8 cellular contexts compared by ENCODE assay signal in the genomic region with DNA sequence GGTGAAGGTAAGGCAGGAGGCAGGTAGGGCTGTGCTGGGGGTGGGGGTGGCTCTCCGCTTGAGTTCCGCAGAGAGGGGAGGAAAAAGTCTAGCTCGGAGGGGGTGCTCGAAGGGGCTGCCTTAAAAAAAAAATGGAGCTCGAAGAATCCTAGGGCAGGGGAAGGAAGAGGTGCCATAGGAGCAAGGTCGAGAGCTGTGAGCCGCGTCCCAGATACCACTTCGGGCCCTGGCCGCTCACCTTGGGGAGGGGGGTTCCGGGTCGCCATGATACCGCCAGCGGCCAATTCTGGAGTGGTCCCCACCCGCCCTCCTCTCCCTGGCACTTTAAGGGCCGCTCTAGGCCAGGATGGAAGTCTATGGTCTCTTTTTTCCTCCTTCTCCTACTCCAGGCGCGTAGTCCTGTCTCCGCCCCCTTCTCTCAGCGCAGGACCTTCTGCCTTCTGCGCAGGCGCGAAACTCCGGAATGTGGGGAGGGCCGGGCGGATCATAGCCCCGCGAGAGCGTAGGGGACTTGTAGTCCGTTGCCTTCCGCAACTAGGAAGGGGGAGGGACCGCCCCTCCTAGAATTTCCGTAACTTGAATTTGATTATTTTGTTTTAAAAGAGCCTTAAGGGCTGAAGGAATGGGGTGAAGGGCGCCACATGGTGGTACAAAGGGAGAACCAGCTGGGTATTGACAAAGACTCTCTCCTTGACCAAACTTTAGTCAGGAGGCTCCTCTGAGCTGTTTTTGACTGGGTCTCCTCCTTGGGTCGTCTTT. TPM values are rescaled to one million over a fixed set of nuclear protein-coding genes. Genes with fewer than 3 reads are reported as not detected.
DNase-seq lines count a peak whose midpoint lies in the region; ATAC-seq and TF ChIP-seq lines count a peak whose summit lies in the region.

TSS of gene FUNDC1 (minus strand) at position 293 of the 759 bp plus-strand sequence. CDS start at position 266, 27 bp downstream.

- ATAC-seq in HG02798 (IDR thresholded peaks at IDR 0.05; ENCODE audit: poor library complexity, unreplicated experiment), result peak; percentile 99
- ATAC-seq in T-cell (replicated peaks in 1 of 4), result peak; percentile 95 to 98 (median 96)
- peak; percentile 98 to 100 (median 99) for ATAC-seq in heart right ventricle
- peak; percentile 100 for ATAC-seq in upper lobe of right lung

- H3K4me1 ChIP-seq in heart right ventricle (peaks cover 0 to 19% (median 10%) of the 10 kb centered on the region in 9 donors), upper lobe of right lung (peaks cover 3% of the 10 kb centered on the region)

- no peaks in the 10 kb centered on the region for H3K9me3 ChIP-seq in heart right ventricle
- H3K9me3 ChIP-seq in upper lobe of right lung, result no peaks in the 10 kb centered on the region

- peaks cover 36 to 40% (median 39%) of the 10 kb centered on the region in 3 donors for H3K4me1 Mint-ChIP-seq in T-cell

- peak within 1 kb of the TSS; percentile 84 to 94 (median 91) for H3K4me3 Mint-ChIP-seq in T-cell

- H3K4me3 ChIP-seq in GM12875 (ENCODE audit: low read depth, low read length) (peak within 1 kb of the TSS; percentile 77), heart right ventricle (peak within 1 kb of the TSS; percentile 38 to 81 (median 70)), upper lobe of right lung (peak within 1 kb of the TSS; percentile 58)

- DNase-seq in NCI-H1436 treated with DMSO at 0.1 percent for 48 hours (lab: John Stamatoyannopoulos, UW) (peak; percentile 66), T-cell (peak; percentile 81 to 95 (median 87)), amniotic epithelial cell (ENCODE audit: low read depth) (peak; percentile 89), heart right ventricle (peak; percentile 93 to 94), posterior vena cava (ENCODE audit: low spot score) (peak; percentile 99), upper lobe of right lung (peak; percentile 96)

- POLR2A ChIA-PET in T-cell (lab: Charles Lee), result interaction anchor here (0.6 to 0.7 kb wide), 2 partner anchors 280 to 563 kb away, joined by 4 to 5 read pairs; no protein-coding TSS in a partner anchor

- 1% methylated on average over 31 to 35 of the region's 35 CpGs for WGBS in heart right ventricle, 2 donors

- peaks cover 6% of the 10 kb centered on the region for H3K36me3 Mint-ChIP-seq in T-cell

- no peaks in the 10 kb centered on the region for H3K27me3 Mint-ChIP-seq in T-cell

- H3K27ac Mint-ChIP-seq in T-cell, result peak within 1 kb of the TSS; percentile 83 to 91

- CTCF ChIA-PET in T-cell (lab: Charles Lee), result interaction anchor here in 1 of 2 donors (0.6 kb wide), 1 partner anchor 584 kb away, joined by 3 read pairs; no protein-coding TSS in a partner anchor

- intact Hi-C loops in heart right ventricle (cut with DNase I) (loop anchor here in 1 of 10 donors (5.0 kb wide), 1 partner anchor 330 kb away; the partner anchor contains the start of gene KDM6A), posterior vena cava (cut with DNase I) (no loop called here), upper lobe of right lung (cut with DNase I) (no loop called here)

- H3K36me3 ChIP-seq in heart right ventricle (peaks cover 0 to 6% (median 0%) of the 10 kb centered on the region in 9 donors), upper lobe of right lung (no peaks in the 10 kb centered on the region)

- no peaks in the 10 kb centered on the region for H3K9me3 Mint-ChIP-seq in T-cell

- H3K27ac ChIP-seq in heart right ventricle (peak within 1 kb of the TSS in 9 of 10 donors; percentile 48 to 92 (median 82)), upper lobe of right lung (peak within 1 kb of the TSS; percentile 77)

- H3K27me3 ChIP-seq in heart right ventricle (peaks cover 0 to 8% (median 0%) of the 10 kb centered on the region in 7 donors), upper lobe of right lung (no peaks in the 10 kb centered on the region)

- TF ChIP-seq CTCF in GM12875 (IDR thresholded peaks at IDR 0.05; ENCODE audit: borderline replicate concordance, insufficient read depth, low read depth, low read length), result peak; percentile 37; the same call in 1 of the 2 replicates
- peak in 6 of 9 donors; percentile 18 to 44 (median 34) for TF ChIP-seq CTCF in heart right ventricle (IDR thresholded peaks at IDR 0.05)
- TF ChIP-seq CTCF in upper lobe of right lung (IDR thresholded peaks at IDR 0.05), result no peak

RNA-seq across cellular contexts. Expression of gene FUNDC1, which starts in this region (rescaled TPM):
- 1 to 10 TPM; 5.5 to 8.8 (median 7.1) TPM for total RNA-seq in T-cell
- total RNA-seq in heart right ventricle, result 10 to 100 TPM; 23.0 to 32.1 (median 26.4) TPM
- polyA plus RNA-seq in heart right ventricle, result 10 to 100 TPM; 17.8 to 29.5 TPM
- 1 to 10 TPM; 7.4 to 8.4 TPM for total RNA-seq in posterior vena cava
- total RNA-seq in upper lobe of right lung, result 8.3 TPM

Comparison
In these comparisons a context has a peak if more than half of its experiments do, and no peak if none do; other contexts are left out.
1. Peak in every context shown above with its lines: DNase-seq, ATAC-seq, H3K4me3 ChIP-seq and H3K27ac ChIP-seq.